Comparison of ENCODE assay signal across 11 cellular contexts in genomic region chr2:72827999-72828646, GRCh38. TPM values are rescaled to one million over a fixed set of nuclear protein-coding genes. Genes with fewer than 3 reads are reported as not detected.
DNase-seq lines count a peak whose midpoint lies in the region; ATAC-seq and TF ChIP-seq lines count a peak whose summit lies in the region.
"Had no signal": no experiment of that assay in that cellular context is flagged by ENCODE, and none has a peak within 500 bp of the region (broad histone marks: within the 10 kb centered on the region; RNA-seq: fewer than 3 reads in every experiment).

No MANE protein-coding gene starts in this region.

- H3K4me1 ChIP-seq in NT2/D1 (ENCODE audit: insufficient read depth, insufficient read length) (no peaks in the 10 kb centered on the region), skeletal muscle satellite cell (ENCODE audit: control insufficient read depth, insufficient read depth, low read length) (peaks cover 26% of the 10 kb centered on the region), neuronal stem cell (ENCODE audit: control insufficient read depth in 2 of 2, insufficient read depth in 1 of 2, low read depth in 1 of 2, low read length in 2 of 2) (peaks cover 0 to 3% of the 10 kb centered on the region in 2 donors)

- DNase-seq in GM03348 (ENCODE audit: low spot score) (peak; percentile 30), NT2/D1 (ENCODE audit: low read depth, low spot score) (peak; percentile 9), NCI-H526 treated with DMSO at 0.1 percent for 48 hours (lab: John Stamatoyannopoulos, UW) (no peak), neuronal stem cell (ENCODE audit: low spot score) (no peak), GM20000 (ENCODE audit: low spot score) (no peak)
- DNase-seq: activated T-cell treated with anti-CD3 and anti-CD28 coated beads, Interleukin-2, amount 50 U/mL, for 24 hours; NCI-H1694 treated with DMSO at 0.1 percent for 48 hours had no signal

- H2BK15ac ChIP-seq in neuronal stem cell (ENCODE audit: low read length): no peak overlapping the region

- H3K27ac ChIP-seq in neuronal stem cell (replicated peaks; ENCODE audit: low read length): no peak overlapping the region
- H3K27ac ChIP-seq: neutrophil had no signal

- WGBS in neuronal stem cell (ENCODE audit: extremely low coverage in 2 of 2, insufficient read length in 2 of 2, insufficient replicate concordance in 1 of 2), 2 donors: no CpG with 5 or more reads among the region's 5 CpGs

- H4K8ac ChIP-seq in neuronal stem cell (ENCODE audit: low read depth, low read length): no peak overlapping the region

- H3K4ac ChIP-seq in neuronal stem cell (ENCODE audit: low read length): no peak overlapping the region

- TF ChIP-seq CTCF in GM20000 (IDR thresholded peaks at IDR 0.05; ENCODE audit: extremely low read depth, missing control alignments): no peak

- H3K4me3 ChIP-seq in NT2/D1 (ENCODE audit: insufficient read length, low read depth) (no peak overlapping the region), skeletal muscle satellite cell (ENCODE audit: low read length) (no peak overlapping the region), neuronal stem cell (ENCODE audit: low read length in 2 of 2) (no peak overlapping the region)

- no peak overlapping the region for H2BK12ac ChIP-seq in neuronal stem cell (ENCODE audit: low read length)

- H2BK5ac ChIP-seq in neuronal stem cell (ENCODE audit: low read length): no peak overlapping the region

- H2AFZ ChIP-seq in neuronal stem cell (ENCODE audit: low read length): no peak overlapping the region

- no peaks in the 10 kb centered on the region for H3K27me3 ChIP-seq in NT2/D1 (ENCODE audit: insufficient read depth, insufficient read length)
- H3K27me3 ChIP-seq in skeletal muscle satellite cell (ENCODE audit: control insufficient read depth, insufficient read depth, low read length): peaks cover 6% of the 10 kb centered on the region
- peaks cover 0 to 5% (median 0%) of the 10 kb centered on the region in 3 experiments for H3K27me3 ChIP-seq in neuronal stem cell (ENCODE audit: control insufficient read depth in 3 of 3, insufficient read depth in 3 of 3, low read depth in 1 of 3, low read length in 3 of 3)

- no peak overlapping the region for H2BK120ac ChIP-seq in neuronal stem cell (ENCODE audit: low read depth, low read length)

- no peak overlapping the region for H3K23ac ChIP-seq in neuronal stem cell (ENCODE audit: low read depth, low read length, poor library complexity)

- H3K9ac ChIP-seq in NT2/D1 (ENCODE audit: insufficient read length, low read depth) (no peak overlapping the region), skeletal muscle satellite cell (ENCODE audit: low read depth, low read length) (no peak overlapping the region), neuronal stem cell (ENCODE audit: low read depth, low read length, poor library complexity) (no peak overlapping the region)

- H3K4me2 ChIP-seq in skeletal muscle satellite cell (ENCODE audit: low read length): peak overlapping the region; percentile 53
- H3K4me2 ChIP-seq in neuronal stem cell (ENCODE audit: insufficient read depth, low read length, poor library complexity, severe bottlenecking): no peak overlapping the region

- H2AK5ac ChIP-seq in neuronal stem cell (ENCODE audit: low read depth, low read length): no peak overlapping the region

- no peaks in the 10 kb centered on the region for H3K36me3 ChIP-seq in NT2/D1 (ENCODE audit: insufficient read depth, insufficient read length, low read length)
- H3K36me3 ChIP-seq in skeletal muscle satellite cell (ENCODE audit: insufficient read depth, low read length): no peaks in the 10 kb centered on the region
- H3K36me3 ChIP-seq in neuronal stem cell (replicated peaks in 1 of 2; ENCODE audit: control insufficient read depth in 2 of 2, insufficient read depth in 2 of 2, low read length in 2 of 2): no peaks in the 10 kb centered on the region
- H3K36me3 ChIP-seq: neutrophil had no signal

- no peak overlapping the region for H4K91ac ChIP-seq in neuronal stem cell (ENCODE audit: low read depth, low read length, poor library complexity)

- H3K79me1 ChIP-seq in neuronal stem cell (ENCODE audit: low read depth, low read length): peaks cover 8% of the 10 kb centered on the region

- H3K9me3 ChIP-seq in NT2/D1 (ENCODE audit: insufficient read depth, low read length) (no peaks in the 10 kb centered on the region), skeletal muscle satellite cell (replicated peaks; ENCODE audit: low read length) (no peaks in the 10 kb centered on the region), neuronal stem cell (replicated peaks in 1 of 2; ENCODE audit: control insufficient read depth in 2 of 2, insufficient read depth in 1 of 2, low read depth in 1 of 2, low read length in 2 of 2) (no peaks in the 10 kb centered on the region)
- H3K9me3 ChIP-seq: neutrophil had no signal

- ATAC-seq in esophagus mucosa: peak; percentile 85
- ATAC-seq: left lobe of liver had no signal

- H3K18ac ChIP-seq in neuronal stem cell (ENCODE audit: low read length): no peak overlapping the region

- H3K14ac ChIP-seq in neuronal stem cell (ENCODE audit: low read length): no peak overlapping the region

RNA-seq across cellular contexts. Expression of gene EXOC6B, which starts 2.3 kb away (rescaled TPM):
- 31.6 TPM for total RNA-seq in esophagus mucosa
- 13.1 and 13.4 TPM in 2 replicates for total RNA-seq in skeletal muscle satellite cell (2012; rRNA removed)
- polyA plus RNA-seq in neuronal stem cell (2013, experiment 1 of 2): 20.0 TPM
- polyA plus RNA-seq in neuronal stem cell (2013, experiment 2 of 2): 19.1 TPM

RNA-seq across cellular contexts. Expression of gene SPR, which starts 59.1 kb away (rescaled TPM):
- 16.1 TPM for total RNA-seq in esophagus mucosa
- 14.2 and 16.0 TPM in 2 replicates for total RNA-seq in skeletal muscle satellite cell (2012; rRNA removed)
- polyA plus RNA-seq in neuronal stem cell (2013, experiment 1 of 2): 3.7 TPM
- polyA plus RNA-seq in neuronal stem cell (2013, experiment 2 of 2): 4.0 TPM

Comparison
In these comparisons a context has a peak if more than half of its experiments do, and no peak if none do; other contexts are left out.
1. DNase-seq: peak in GM03348 (single experiment) and NT2/D1 (single experiment); none in NCI-H526 treated with DMSO at 0.1 percent for 48 hours (single experiment), neuronal stem cell (single experiment) and GM20000 (single experiment).